In genomic region chr9:128947423-128948310, GRCh38 we compare ENCODE assay signal across 1 cellular context.
TF ChIP-seq lines count a peak whose summit lies in the region.

TSS of gene DOLK (minus strand) at chr9:128947603. CDS start at chr9:128947303, 300 bp downstream.
TSS of gene NUP188 (plus strand) at chr9:128947699. CDS start at chr9:128947720, 21 bp downstream.

TF ChIP-seq in HEK293, 187 proteins besides CTCF, POLR2A, EP300 and RAD21 (continued from another document):
- TF ChIP-seq, protein P1, sequence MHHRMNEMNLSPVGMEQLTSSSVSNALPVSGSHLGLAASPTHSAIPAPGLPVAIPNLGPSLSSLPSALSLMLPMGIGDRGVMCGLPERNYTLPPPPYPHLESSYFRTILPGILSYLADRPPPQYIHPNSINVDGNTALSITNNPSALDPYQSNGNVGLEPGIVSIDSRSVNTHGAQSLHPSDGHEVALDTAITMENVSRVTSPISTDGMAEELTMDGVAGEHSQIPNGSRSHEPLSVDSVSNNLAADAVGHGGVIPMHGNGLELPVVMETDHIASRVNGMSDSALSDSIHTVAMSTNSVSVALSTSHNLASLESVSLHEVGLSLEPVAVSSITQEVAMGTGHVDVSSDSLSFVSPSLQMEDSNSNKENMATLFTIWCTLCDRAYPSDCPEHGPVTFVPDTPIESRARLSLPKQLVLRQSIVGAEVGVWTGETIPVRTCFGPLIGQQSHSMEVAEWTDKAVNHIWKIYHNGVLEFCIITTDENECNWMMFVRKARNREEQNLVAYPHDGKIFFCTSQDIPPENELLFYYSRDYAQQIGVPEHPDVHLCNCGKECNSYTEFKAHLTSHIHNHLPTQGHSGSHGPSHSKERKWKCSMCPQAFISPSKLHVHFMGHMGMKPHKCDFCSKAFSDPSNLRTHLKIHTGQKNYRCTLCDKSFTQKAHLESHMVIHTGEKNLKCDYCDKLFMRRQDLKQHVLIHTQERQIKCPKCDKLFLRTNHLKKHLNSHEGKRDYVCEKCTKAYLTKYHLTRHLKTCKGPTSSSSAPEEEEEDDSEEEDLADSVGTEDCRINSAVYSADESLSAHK (tag by site-specific recombination; IDR thresholded peaks at IDR 0.05): peak; percentile 35
- peak; percentile 40; the same call in 1 of the 2 replicates for TF ChIP-seq ZNF639 (tag by site-specific recombination; IDR thresholded peaks at IDR 0.05)
- TF ChIP-seq YY1 (tag by site-specific recombination; IDR thresholded peaks at IDR 0.05): peak; percentile 98
- peak; percentile 100 for TF ChIP-seq ZFHX2 (tag by site-specific recombination; conservative IDR thresholded peaks at IDR 0.05)
- TF ChIP-seq, protein P2, sequence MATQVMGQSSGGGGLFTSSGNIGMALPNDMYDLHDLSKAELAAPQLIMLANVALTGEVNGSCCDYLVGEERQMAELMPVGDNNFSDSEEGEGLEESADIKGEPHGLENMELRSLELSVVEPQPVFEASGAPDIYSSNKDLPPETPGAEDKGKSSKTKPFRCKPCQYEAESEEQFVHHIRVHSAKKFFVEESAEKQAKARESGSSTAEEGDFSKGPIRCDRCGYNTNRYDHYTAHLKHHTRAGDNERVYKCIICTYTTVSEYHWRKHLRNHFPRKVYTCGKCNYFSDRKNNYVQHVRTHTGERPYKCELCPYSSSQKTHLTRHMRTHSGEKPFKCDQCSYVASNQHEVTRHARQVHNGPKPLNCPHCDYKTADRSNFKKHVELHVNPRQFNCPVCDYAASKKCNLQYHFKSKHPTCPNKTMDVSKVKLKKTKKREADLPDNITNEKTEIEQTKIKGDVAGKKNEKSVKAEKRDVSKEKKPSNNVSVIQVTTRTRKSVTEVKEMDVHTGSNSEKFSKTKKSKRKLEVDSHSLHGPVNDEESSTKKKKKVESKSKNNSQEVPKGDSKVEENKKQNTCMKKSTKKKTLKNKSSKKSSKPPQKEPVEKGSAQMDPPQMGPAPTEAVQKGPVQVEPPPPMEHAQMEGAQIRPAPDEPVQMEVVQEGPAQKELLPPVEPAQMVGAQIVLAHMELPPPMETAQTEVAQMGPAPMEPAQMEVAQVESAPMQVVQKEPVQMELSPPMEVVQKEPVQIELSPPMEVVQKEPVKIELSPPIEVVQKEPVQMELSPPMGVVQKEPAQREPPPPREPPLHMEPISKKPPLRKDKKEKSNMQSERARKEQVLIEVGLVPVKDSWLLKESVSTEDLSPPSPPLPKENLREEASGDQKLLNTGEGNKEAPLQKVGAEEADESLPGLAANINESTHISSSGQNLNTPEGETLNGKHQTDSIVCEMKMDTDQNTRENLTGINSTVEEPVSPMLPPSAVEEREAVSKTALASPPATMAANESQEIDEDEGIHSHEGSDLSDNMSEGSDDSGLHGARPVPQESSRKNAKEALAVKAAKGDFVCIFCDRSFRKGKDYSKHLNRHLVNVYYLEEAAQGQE (tag by site-specific recombination; IDR thresholded peaks at IDR 0.05): peak; percentile 31; the same call in 1 of the 2 replicates
- TF ChIP-seq, protein P3, sequence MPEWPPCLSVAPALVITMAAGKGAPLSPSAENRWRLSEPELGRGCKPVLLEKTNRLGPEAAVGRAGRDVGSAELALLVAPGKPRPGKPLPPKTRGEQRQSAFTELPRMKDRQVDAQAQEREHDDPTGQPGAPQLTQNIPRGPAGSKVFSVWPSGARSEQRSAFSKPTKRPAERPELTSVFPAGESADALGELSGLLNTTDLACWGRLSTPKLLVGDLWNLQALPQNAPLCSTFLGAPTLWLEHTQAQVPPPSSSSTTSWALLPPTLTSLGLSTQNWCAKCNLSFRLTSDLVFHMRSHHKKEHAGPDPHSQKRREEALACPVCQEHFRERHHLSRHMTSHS (tag by site-specific recombination; IDR thresholded peaks at IDR 0.05): no peak
- peak; percentile 80 for TF ChIP-seq ZNF629 (tag by site-specific recombination; IDR thresholded peaks at IDR 0.05)
- no peak for TF ChIP-seq ZNF580 (tag by site-specific recombination; IDR thresholded peaks at IDR 0.05)
- TF ChIP-seq EGR2 (tag by site-specific recombination; IDR thresholded peaks at IDR 0.05; ENCODE audit: low read depth): peak; percentile 99
- TF ChIP-seq ZSCAN30 (tag by site-specific recombination; IDR thresholded peaks at IDR 0.05): peak; percentile 39; the same call in 1 of the 2 replicates
- no peak for TF ChIP-seq ZNF404 (tag by site-specific recombination; IDR thresholded peaks at IDR 0.05)
- no peak for TF ChIP-seq ZNF701 (tag by site-specific recombination; IDR thresholded peaks at IDR 0.05)
- TF ChIP-seq, protein P4, sequence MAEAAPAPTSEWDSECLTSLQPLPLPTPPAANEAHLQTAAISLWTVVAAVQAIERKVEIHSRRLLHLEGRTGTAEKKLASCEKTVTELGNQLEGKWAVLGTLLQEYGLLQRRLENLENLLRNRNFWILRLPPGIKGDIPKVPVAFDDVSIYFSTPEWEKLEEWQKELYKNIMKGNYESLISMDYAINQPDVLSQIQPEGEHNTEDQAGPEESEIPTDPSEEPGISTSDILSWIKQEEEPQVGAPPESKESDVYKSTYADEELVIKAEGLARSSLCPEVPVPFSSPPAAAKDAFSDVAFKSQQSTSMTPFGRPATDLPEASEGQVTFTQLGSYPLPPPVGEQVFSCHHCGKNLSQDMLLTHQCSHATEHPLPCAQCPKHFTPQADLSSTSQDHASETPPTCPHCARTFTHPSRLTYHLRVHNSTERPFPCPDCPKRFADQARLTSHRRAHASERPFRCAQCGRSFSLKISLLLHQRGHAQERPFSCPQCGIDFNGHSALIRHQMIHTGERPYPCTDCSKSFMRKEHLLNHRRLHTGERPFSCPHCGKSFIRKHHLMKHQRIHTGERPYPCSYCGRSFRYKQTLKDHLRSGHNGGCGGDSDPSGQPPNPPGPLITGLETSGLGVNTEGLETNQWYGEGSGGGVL (tag by site-specific recombination; IDR thresholded peaks at IDR 0.05): peak; percentile 47; the same call in 1 of the 2 replicates
- TF ChIP-seq KLF16 (tag by site-specific recombination; IDR thresholded peaks at IDR 0.05): peak; percentile 95
- peak; percentile 83 for TF ChIP-seq ZEB2 (tag by site-specific recombination; IDR thresholded peaks at IDR 0.05)
- TF ChIP-seq, protein P5, sequence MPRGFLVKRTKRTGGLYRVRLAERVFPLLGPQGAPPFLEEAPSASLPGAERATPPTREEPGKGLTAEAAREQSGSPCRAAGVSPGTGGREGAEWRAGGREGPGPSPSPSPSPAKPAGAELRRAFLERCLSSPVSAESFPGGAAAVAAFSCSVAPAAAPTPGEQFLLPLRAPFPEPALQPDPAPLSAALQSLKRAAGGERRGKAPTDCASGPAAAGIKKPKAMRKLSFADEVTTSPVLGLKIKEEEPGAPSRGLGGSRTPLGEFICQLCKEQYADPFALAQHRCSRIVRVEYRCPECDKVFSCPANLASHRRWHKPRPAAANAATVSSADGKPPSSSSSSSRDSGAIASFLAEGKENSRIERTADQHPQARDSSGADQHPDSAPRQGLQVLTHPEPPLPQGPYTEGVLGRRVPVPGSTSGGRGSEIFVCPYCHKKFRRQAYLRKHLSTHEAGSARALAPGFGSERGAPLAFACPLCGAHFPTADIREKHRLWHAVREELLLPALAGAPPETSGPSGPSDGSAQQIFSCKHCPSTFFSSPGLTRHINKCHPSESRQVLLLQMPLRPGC (tag by site-specific recombination; IDR thresholded peaks at IDR 0.05): peak; percentile 71; the same call in 1 of the 2 replicates
- TF ChIP-seq ZNF366 (tag by site-specific recombination; conservative IDR thresholded peaks at IDR 0.05): peak; percentile 33; the same call in 1 of the 2 replicates
- no peak for TF ChIP-seq HOXA7 (CRISPR knock-in tag; IDR thresholded peaks at IDR 0.05; ENCODE audit: borderline replicate concordance)
- peak; percentile 38; the same call in 1 of the 2 replicates for TF ChIP-seq ZNF169 (tag by site-specific recombination; IDR thresholded peaks at IDR 0.05)
TF ChIP-seq in HEK293: peak in this region for 75.
